19 cellular contexts compared by ENCODE assay signal in genomic region chr12:77808534-77808933, GRCh38. TPM values are rescaled to one million over a fixed set of nuclear protein-coding genes. Genes with fewer than 3 reads are reported as not detected.
A peak's percentile ranks its signal among the peaks of the same experiment; 100 is the strongest.
DNase-seq lines count a peak whose midpoint lies in the region; ATAC-seq and TF ChIP-seq lines count a peak whose summit lies in the region.
"Had no signal": no experiment of that assay in that cellular context is flagged by ENCODE, and none has a peak within 500 bp of the region (broad histone marks: within the 10 kb centered on the region; RNA-seq: fewer than 3 reads in every experiment).

No MANE protein-coding gene starts in this region.

- H3K27ac Mint-ChIP-seq in WTC11 = no peak overlapping the region
- no peak overlapping the region for H3K27ac Mint-ChIP-seq in activated T-helper 17 cell treated with anti-CD3 and anti-CD28 coated beads, Interleukin-2, amount 50 U/mL, for 72 hours
- H3K27ac Mint-ChIP-seq: CD14-positive monocyte; CD4-positive, alpha-beta T cell had no signal

- H3K4me1 Mint-ChIP-seq in WTC11 = peaks cover 7% of the 10 kb centered on the region; the same call in 1 of the 2 replicates
- H3K4me1 Mint-ChIP-seq in activated T-helper 17 cell treated with anti-CD3 and anti-CD28 coated beads, Interleukin-2, amount 50 U/mL, for 72 hours = no peaks in the 10 kb centered on the region
- H3K4me1 Mint-ChIP-seq: CD14-positive monocyte had no signal

- POLR2A ChIA-PET in WTC11 (lab: Charles Lee) = no interaction called here

- no peaks in the 10 kb centered on the region for H3K9me3 ChIP-seq in ES-I3 (ENCODE audit: control insufficient read depth, insufficient read depth, low read length)
- H3K9me3 ChIP-seq: BE2C, Caco-2, HAP-1 had no signal

- CTCF ChIA-PET in WTC11 (lab: Charles Lee) = interaction anchor here (0.7 to 1.5 kb wide), 3 partner anchors 9 to 309 kb away, joined by 3 to 5 read pairs (median 3); no protein-coding TSS in a partner anchor

- ATAC-seq in WTC11 = peak; percentile 36; the same call in 1 of the 2 replicates
- ATAC-seq in activated T-helper 17 cell treated with anti-CD3 and anti-CD28 coated beads, Interleukin-2, amount 50 U/mL, for 72 hours (replicated peaks) = no peak
- ATAC-seq: GM12878 had no signal

- DNase-seq in WTC11 (ENCODE audit: low spot score) (peak; percentile 14), islet precursor cell (peak; percentile 68), T1000 (lab: John Stamatoyannopoulos, UW) (no peak), NCI-H446 (lab: John Stamatoyannopoulos, UW) (no peak)
- DNase-seq: ACHN; AML-193; BE2C; Caco-2; CD4-positive, alpha-beta T cell; DMS153; DND-41; GDM1; GM23248 had no signal

- peaks cover 5% of the 10 kb centered on the region for H3K36me3 Mint-ChIP-seq in WTC11
- no peaks in the 10 kb centered on the region for H3K36me3 Mint-ChIP-seq in activated T-helper 17 cell treated with anti-CD3 and anti-CD28 coated beads, Interleukin-2, amount 50 U/mL, for 72 hours (ENCODE audit: low read depth)
- H3K36me3 Mint-ChIP-seq: CD14-positive monocyte had no signal

- no peaks in the 10 kb centered on the region; the same call in 1 of the 2 replicates for H3K27me3 Mint-ChIP-seq in WTC11 (ENCODE audit: low read depth)
- H3K27me3 Mint-ChIP-seq in activated T-helper 17 cell treated with anti-CD3 and anti-CD28 coated beads, Interleukin-2, amount 50 U/mL, for 72 hours = no peaks in the 10 kb centered on the region
- H3K27me3 Mint-ChIP-seq: CD4-positive, alpha-beta T cell had no signal

- H3K4me3 Mint-ChIP-seq in WTC11 = no peak overlapping the region
- no peak overlapping the region for H3K4me3 Mint-ChIP-seq in activated T-helper 17 cell treated with anti-CD3 and anti-CD28 coated beads, Interleukin-2, amount 50 U/mL, for 72 hours
- H3K4me3 Mint-ChIP-seq: CD14-positive monocyte; CD4-positive, alpha-beta T cell had no signal

- peaks cover 15% of the 10 kb centered on the region for H3K9me3 Mint-ChIP-seq in WTC11
- H3K9me3 Mint-ChIP-seq in activated T-helper 17 cell treated with anti-CD3 and anti-CD28 coated beads, Interleukin-2, amount 50 U/mL, for 72 hours = peaks cover 20% of the 10 kb centered on the region

- peak overlapping the region; percentile 15; the same call in 1 of the 2 replicates for H3K9ac ChIP-seq in ES-I3 (ENCODE audit: low read depth, low read length)
- H3K9ac ChIP-seq: BLaER1 treated with 17β-estradiol and CSF1 and Interleukin-3, amounts not matched to agents 10 nM and 100 nM; GM23248 had no signal

- no peaks in the 10 kb centered on the region for H3K36me3 ChIP-seq in ES-I3 (ENCODE audit: insufficient read depth, low read length)
- H3K36me3 ChIP-seq: BE2C; BLaER1 treated with 17β-estradiol and CSF1 and Interleukin-3, amounts not matched to agents 10 nM and 100 nM; HAP-1 had no signal

- H3K4me1 ChIP-seq in ES-I3 (ENCODE audit: insufficient read depth, low read length) = no peaks in the 10 kb centered on the region
- H3K4me1 ChIP-seq: BE2C; BLaER1 treated with 17β-estradiol and CSF1 and Interleukin-3, amounts not matched to agents 10 nM and 100 nM; Caco-2; HAP-1 had no signal

- no peak for TF ChIP-seq CTCF in WTC11 (IDR thresholded peaks at IDR 0.05)

TF ChIP-seq in WTC11, 78 proteins besides CTCF, POLR2A, EP300 and RAD21 (continues in another document):
- TF ChIP-seq, protein P1, sequence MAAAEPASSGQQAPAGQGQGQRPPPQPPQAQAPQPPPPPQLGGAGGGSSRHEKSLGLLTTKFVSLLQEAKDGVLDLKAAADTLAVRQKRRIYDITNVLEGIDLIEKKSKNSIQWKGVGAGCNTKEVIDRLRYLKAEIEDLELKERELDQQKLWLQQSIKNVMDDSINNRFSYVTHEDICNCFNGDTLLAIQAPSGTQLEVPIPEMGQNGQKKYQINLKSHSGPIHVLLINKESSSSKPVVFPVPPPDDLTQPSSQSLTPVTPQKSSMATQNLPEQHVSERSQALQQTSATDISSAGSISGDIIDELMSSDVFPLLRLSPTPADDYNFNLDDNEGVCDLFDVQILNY (CRISPR knock-in tag; IDR thresholded peaks at IDR 0.05) = no peak
- no peak for TF ChIP-seq ZNF263 (CRISPR knock-in tag; IDR thresholded peaks at IDR 0.05; ENCODE audit: low read depth)
- TF ChIP-seq, protein P2, sequence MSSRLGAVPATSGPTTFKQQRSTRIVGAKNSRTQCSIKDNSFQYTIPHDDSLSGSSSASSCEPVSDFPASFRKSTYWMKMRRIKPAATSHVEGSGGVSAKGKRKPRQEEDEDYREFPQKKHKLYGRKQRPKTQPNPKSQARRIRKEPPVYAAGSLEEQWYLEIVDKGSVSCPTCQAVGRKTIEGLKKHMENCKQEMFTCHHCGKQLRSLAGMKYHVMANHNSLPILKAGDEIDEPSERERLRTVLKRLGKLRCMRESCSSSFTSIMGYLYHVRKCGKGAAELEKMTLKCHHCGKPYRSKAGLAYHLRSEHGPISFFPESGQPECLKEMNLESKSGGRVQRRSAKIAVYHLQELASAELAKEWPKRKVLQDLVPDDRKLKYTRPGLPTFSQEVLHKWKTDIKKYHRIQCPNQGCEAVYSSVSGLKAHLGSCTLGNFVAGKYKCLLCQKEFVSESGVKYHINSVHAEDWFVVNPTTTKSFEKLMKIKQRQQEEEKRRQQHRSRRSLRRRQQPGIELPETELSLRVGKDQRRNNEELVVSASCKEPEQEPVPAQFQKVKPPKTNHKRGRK (CRISPR knock-in tag; IDR thresholded peaks at IDR 0.05; ENCODE audit: borderline replicate concordance) = no peak
- no peak for TF ChIP-seq CREB1 (CRISPR knock-in tag; IDR thresholded peaks at IDR 0.05)
- TF ChIP-seq, protein P3, sequence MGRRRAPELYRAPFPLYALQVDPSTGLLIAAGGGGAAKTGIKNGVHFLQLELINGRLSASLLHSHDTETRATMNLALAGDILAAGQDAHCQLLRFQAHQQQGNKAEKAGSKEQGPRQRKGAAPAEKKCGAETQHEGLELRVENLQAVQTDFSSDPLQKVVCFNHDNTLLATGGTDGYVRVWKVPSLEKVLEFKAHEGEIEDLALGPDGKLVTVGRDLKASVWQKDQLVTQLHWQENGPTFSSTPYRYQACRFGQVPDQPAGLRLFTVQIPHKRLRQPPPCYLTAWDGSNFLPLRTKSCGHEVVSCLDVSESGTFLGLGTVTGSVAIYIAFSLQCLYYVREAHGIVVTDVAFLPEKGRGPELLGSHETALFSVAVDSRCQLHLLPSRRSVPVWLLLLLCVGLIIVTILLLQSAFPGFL (CRISPR knock-in tag; IDR thresholded peaks at IDR 0.05; ENCODE audit: borderline replicate concordance) = no peak
- TF ChIP-seq, protein P4, sequence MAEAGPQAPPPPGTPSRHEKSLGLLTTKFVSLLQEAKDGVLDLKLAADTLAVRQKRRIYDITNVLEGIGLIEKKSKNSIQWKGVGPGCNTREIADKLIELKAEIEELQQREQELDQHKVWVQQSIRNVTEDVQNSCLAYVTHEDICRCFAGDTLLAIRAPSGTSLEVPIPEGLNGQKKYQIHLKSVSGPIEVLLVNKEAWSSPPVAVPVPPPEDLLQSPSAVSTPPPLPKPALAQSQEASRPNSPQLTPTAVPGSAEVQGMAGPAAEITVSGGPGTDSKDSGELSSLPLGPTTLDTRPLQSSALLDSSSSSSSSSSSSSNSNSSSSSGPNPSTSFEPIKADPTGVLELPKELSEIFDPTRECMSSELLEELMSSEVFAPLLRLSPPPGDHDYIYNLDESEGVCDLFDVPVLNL (CRISPR knock-in tag; IDR thresholded peaks at IDR 0.05; ENCODE audit: borderline replicate concordance, low read depth) = no peak
- no peak for TF ChIP-seq ZSCAN18 (CRISPR knock-in tag; IDR thresholded peaks at IDR 0.05)
- TF ChIP-seq, protein P5, sequence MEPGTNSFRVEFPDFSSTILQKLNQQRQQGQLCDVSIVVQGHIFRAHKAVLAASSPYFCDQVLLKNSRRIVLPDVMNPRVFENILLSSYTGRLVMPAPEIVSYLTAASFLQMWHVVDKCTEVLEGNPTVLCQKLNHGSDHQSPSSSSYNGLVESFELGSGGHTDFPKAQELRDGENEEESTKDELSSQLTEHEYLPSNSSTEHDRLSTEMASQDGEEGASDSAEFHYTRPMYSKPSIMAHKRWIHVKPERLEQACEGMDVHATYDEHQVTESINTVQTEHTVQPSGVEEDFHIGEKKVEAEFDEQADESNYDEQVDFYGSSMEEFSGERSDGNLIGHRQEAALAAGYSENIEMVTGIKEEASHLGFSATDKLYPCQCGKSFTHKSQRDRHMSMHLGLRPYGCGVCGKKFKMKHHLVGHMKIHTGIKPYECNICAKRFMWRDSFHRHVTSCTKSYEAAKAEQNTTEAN (CRISPR knock-in tag; IDR thresholded peaks at IDR 0.05) = no peak
- TF ChIP-seq JAZF1 (CRISPR knock-in tag; IDR thresholded peaks at IDR 0.05) = no peak
- no peak for TF ChIP-seq ZBTB21 (CRISPR knock-in tag; IDR thresholded peaks at IDR 0.05; ENCODE audit: borderline replicate concordance)
- TF ChIP-seq ATF6 (CRISPR knock-in tag; IDR thresholded peaks at IDR 0.05) = no peak
- TF ChIP-seq FOXK1 (CRISPR knock-in tag; IDR thresholded peaks at IDR 0.05) = no peak

RNA-seq across cellular contexts. Expression of gene NAV3, which starts 22.2 kb away (rescaled TPM):
- total RNA-seq in WTC11 (2021) = 0.96 to 3.3 TPM (median 1.9 TPM) in 3 replicates
- not detected for total RNA-seq in activated T-helper 17 cell treated with anti-CD3 and anti-CD28 coated beads, Interleukin-2, amount 50 U/mL, for 72 hours
- total RNA-seq: CD4-positive, alpha-beta T cell had no signal

Comparison
In these comparisons a context has a peak if more than half of its experiments do, and no peak if none do; other contexts are left out.
1. DNase-seq: peak in WTC11 (single experiment) and islet precursor cell (single experiment); none in T1000 (single experiment) and NCI-H446 (0 of 2).